ENCODE assay signal across 22 cellular contexts in the genomic region with DNA sequence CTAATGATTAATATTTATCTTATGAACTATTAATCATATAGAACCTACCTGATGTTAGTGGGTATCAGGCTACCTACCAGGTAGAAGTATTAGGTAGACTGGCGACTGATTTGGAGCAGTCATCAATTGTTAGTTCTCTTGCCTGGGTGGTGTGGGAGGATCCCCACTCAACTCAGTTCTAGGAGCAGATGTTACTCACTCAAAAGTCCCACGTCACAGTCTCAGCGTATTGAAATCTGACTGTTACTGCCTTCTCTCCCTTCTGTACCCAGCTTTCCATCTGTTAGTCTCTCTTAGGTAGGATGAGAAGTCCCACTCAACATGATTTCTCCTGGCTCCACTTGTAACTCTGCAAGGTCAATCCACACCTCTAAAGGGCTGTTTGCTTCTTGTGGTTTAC.
"Had no signal": no experiment of that assay in that cellular context is flagged by ENCODE, and none has a peak within 500 bp of the region (broad histone marks: within the 10 kb centered on the region; RNA-seq: fewer than 3 reads in every experiment).

No MANE protein-coding gene starts in this region.

- H3K4me1 ChIP-seq: SJSA1 had no signal

- H3K27ac ChIP-seq: SJSA1, SK-N-MC had no signal

- H3K9me3 ChIP-seq: MG63, SJSA1 had no signal

- H3K36me3 ChIP-seq: MG63, SJSA1 had no signal

- DNase-seq: IMR-90, Karpas-422, KG1, MG63, NCI-H1092, NCI-H1105 treated with DMSO at 0.1 percent for 48 hours, NCI-H1417 treated with DMSO at 0.1 percent for 48 hours, NCI-H146, NCI-H1694 treated with DMSO at 0.1 percent for 48 hours, NCI-H1930, NCI-H2081, NCI-H2107, NCI-H345, NCI-H446 treated with DMSO at 0.1 percent for 48 hours, NCI-H510A treated with DMSO at 0.1 percent for 48 hours, NCI-H69, NCI-H774, Right ventricle myocardium superior, RPMI8226, SIG-M5 had no signal

- H3K4me3 ChIP-seq: MG63, SJSA1, SK-N-MC had no signal

- H3K27me3 ChIP-seq: SJSA1 had no signal
